33 cellular contexts compared by ENCODE assay signal in the genomic region with DNA sequence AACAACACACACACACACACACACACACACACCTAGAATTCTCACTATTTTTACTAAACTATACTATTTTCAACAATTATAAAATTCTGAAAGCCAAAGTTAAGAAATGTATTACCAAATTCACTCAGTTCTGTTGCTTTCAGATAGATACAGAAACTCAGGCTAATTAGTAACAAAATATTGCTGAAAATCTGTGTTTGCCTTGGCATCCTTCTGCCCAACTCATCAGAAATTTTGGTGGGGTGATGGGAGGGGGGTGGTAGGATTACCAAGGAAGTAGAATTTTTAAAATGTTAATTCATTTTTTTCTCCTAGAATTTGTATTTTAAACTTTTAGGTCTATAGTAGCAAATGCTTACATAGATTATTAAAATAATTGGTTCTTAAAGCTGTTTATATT.
"Had no signal": no experiment of that assay in that cellular context is flagged by ENCODE, and none has a peak within 500 bp of the region (broad histone marks: within the 10 kb centered on the region; RNA-seq: fewer than 3 reads in every experiment).

No MANE protein-coding gene starts in this region.

- ATAC-seq: activated naive CD4-positive, alpha-beta T cell treated with anti-CD3 and anti-CD28 coated beads, Interleukin-2, amount 50 U/mL, for 72 hours; activated naive CD8-positive, alpha-beta T cell treated with anti-CD3 and anti-CD28 coated beads, Interleukin-2, amount 50 U/mL, for 24 hours; activated T-cell treated with anti-CD3 and anti-CD28 coated beads, Interleukin-2, amount 50 U/mL, for 4 hours; activated T-cell treated with anti-CD3 and anti-CD28 coated beads, Interleukin-2, amount 50 U/mL, for 72 hours; activated T-helper 17 cell treated with anti-CD3 and anti-CD28 coated beads, Interleukin-2, amount 50 U/mL, for 72 hours; body of pancreas had no signal

- DNase-seq: activated effector memory CD4-positive, alpha-beta T cell treated with anti-CD3 and anti-CD28 coated beads, Interleukin-2, amount 50 U/mL, for 16 hours; activated effector memory CD4-positive, alpha-beta T cell treated with Interleukin-2 at 50 U/mL for 16 hours; activated gamma-delta T cell; activated gamma-delta T cell treated with Interleukin-2 at 50 U/mL for 16 hours; activated naive CD4-positive, alpha-beta T cell; activated naive CD4-positive, alpha-beta T cell treated with anti-CD3 and anti-CD28 coated beads for 36 hours; activated naive CD4-positive, alpha-beta T cell treated with anti-CD3 and anti-CD28 coated beads, Interleukin-2, amount 10 ng/mL, durations not matched to agents 7 days and 5 days; activated naive CD4-positive, alpha-beta T cell treated with anti-CD3 and anti-CD28 coated beads, Interleukin-2, amount 50 U/mL, for 16 hours; activated naive CD4-positive, alpha-beta T cell treated with Interleukin-2 at 50 U/mL for 16 hours; activated naive CD8-positive, alpha-beta T cell treated with anti-CD3 and anti-CD28 coated beads for 36 hours; activated naive CD8-positive, alpha-beta T cell treated with anti-CD3 and anti-CD28 coated beads, Interleukin-2, amount 10 ng/mL, durations not matched to agents 7 days and 5 days; activated naive CD8-positive, alpha-beta T cell treated with anti-CD3 and anti-CD28 coated beads, Interleukin-2, amount 50 U/mL, for 24 hours; activated T-cell treated with anti-CD3 and anti-CD28 coated beads, Interleukin-2, amount 50 U/mL, for 1 hour; activated T-cell treated with anti-CD3 and anti-CD28 coated beads, Interleukin-2, amount 50 U/mL, for 24 hours; activated T-cell treated with anti-CD3 and anti-CD28 coated beads, Interleukin-2, amount 50 U/mL, for 4 hours; activated T-cell treated with anti-CD3 and anti-CD28 coated beads, Interleukin-2, amount 50 U/mL, for 48 hours; activated T-cell treated with anti-CD3 and anti-CD28 coated beads, Interleukin-2, amount 50 U/mL, for 72 hours; adrenal gland; amniotic stem cell; amygdala; anterior cingulate cortex; aorta; body of pancreas; brain microvascular endothelial cell; caudate nucleus; central memory CD4-positive, alpha-beta T cell; cerebellar nuclear complex had no signal

- H3K9me3 ChIP-seq: adrenal gland, ascending aorta, body of pancreas, breast epithelium had no signal

- H3K36me3 ChIP-seq: adrenal gland, ascending aorta, brain microvascular endothelial cell, breast epithelium had no signal

- FAIRE-seq: bronchial epithelial cell had no signal

- H3K27ac ChIP-seq: adrenal gland, ascending aorta, body of pancreas, brain microvascular endothelial cell, breast epithelium, cardiac muscle cell had no signal

- H3K27me3 ChIP-seq: adrenal gland, ascending aorta, body of pancreas, brain microvascular endothelial cell, breast epithelium had no signal

- H3K4me3 ChIP-seq: adrenal gland, ascending aorta, body of pancreas, breast epithelium, cardiac muscle cell had no signal
